21 cellular contexts compared by ENCODE assay signal in the genomic region with DNA sequence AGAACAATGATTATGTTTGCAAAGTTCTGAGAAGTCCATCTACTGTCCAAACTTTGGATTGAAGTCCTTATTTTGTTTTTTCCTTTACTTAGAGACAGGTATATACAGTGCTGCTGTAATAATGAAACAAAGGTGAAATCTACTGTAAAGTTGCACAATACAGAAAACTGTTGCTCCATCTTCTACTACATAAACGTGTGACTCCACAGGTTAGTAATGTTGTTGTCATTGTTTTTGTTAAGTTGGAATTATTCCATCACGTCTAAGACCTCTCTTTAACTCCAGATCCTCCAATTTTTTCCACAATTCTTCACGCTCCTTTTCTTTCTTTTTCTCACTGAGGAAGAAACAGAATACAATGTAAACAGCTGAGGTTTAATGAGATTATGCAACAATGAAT. TPM values are rescaled to one million over a fixed set of nuclear protein-coding genes. Genes with fewer than 3 reads are reported as not detected.
DNase-seq lines count a peak whose midpoint lies in the region; ATAC-seq, FAIRE-seq and TF ChIP-seq lines count a peak whose summit lies in the region.
"Had no signal": no experiment of that assay in that cellular context is flagged by ENCODE, and none has a peak within 500 bp of the region (broad histone marks: within the 10 kb centered on the region; RNA-seq: fewer than 3 reads in every experiment).

No MANE protein-coding gene starts in this region.

- peaks cover 7% of the 10 kb centered on the region; the same call in 2 of the 3 replicates for H3K36me3 ChIP-seq in K562 (ENCODE audit: control insufficient read depth, insufficient read depth, low read length)
- no peaks in the 10 kb centered on the region for H3K36me3 ChIP-seq in kidney epithelial cell (ENCODE audit: control insufficient read depth, insufficient read depth, low read length)
- H3K36me3 ChIP-seq in heart left ventricle, result peaks cover 0 to 68% (median 42%) of the 10 kb centered on the region in 9 donors
- H3K36me3 ChIP-seq in esophagus muscularis mucosa, result peaks cover 0 to 53% (median 20%) of the 10 kb centered on the region in 4 donors
- H3K36me3 ChIP-seq: colonic mucosa had no signal

- H3K4me1 ChIP-seq in K562 (replicated peaks in 1 of 2; ENCODE audit: control insufficient read depth in 2 of 2, insufficient read depth in 2 of 2, low read length in 2 of 2) (no peaks in the 10 kb centered on the region), heart left ventricle (no peaks in the 10 kb centered on the region), esophagus muscularis mucosa (no peaks in the 10 kb centered on the region)
- H3K4me1 ChIP-seq: colonic mucosa, gastroesophageal sphincter, left ventricle myocardium inferior, SJSA1, testis had no signal

- H3K9me3 ChIP-seq in K562 (replicated peaks; ENCODE audit: control insufficient read depth, insufficient read depth, low read depth, low read length) (no peaks in the 10 kb centered on the region), heart left ventricle (peaks cover 0 to 3% (median 0%) of the 10 kb centered on the region in 12 donors), esophagus muscularis mucosa (no peaks in the 10 kb centered on the region)
- H3K9me3 ChIP-seq: colonic mucosa, gastroesophageal sphincter, left ventricle myocardium inferior, SJSA1, testis had no signal

- H3K4me3 ChIP-seq in K562 (no peak overlapping the region), kidney epithelial cell (ENCODE audit: low read depth, low read length) (no peak overlapping the region), heart left ventricle (no peak overlapping the region), esophagus muscularis mucosa (no peak overlapping the region)
- H3K4me3 ChIP-seq: colonic mucosa, gastroesophageal sphincter, left ventricle myocardium inferior, SJSA1, testis had no signal

- no peaks in the 10 kb centered on the region for H3K79me2 ChIP-seq in K562 (ENCODE audit: control insufficient read depth, insufficient read depth, low read length)

- H2AFZ ChIP-seq in K562 (ENCODE audit: low read depth, low read length), result no peak overlapping the region

- POLR2A ChIA-PET in K562 (lab: Yijun Ruan, JAX), result no interaction called here

- H3K27me3 ChIP-seq in K562 (ENCODE audit: control insufficient read depth in 2 of 2, insufficient read depth in 2 of 2, low read length in 2 of 2) (no peaks in the 10 kb centered on the region), kidney epithelial cell (ENCODE audit: control insufficient read depth, insufficient read depth, low read length) (no peaks in the 10 kb centered on the region), heart left ventricle (no peaks in the 10 kb centered on the region), esophagus muscularis mucosa (no peaks in the 10 kb centered on the region)
- H3K27me3 ChIP-seq: colonic mucosa, gastroesophageal sphincter, SJSA1, testis had no signal

- CTCF ChIA-PET in K562 (lab: Yijun Ruan, JAX; ENCODE audit: low intra/inter-chr PET ratio), result no interaction called here

- intact Hi-C loops in K562 (cut with micrococcal nuclease) (no loop called here), heart left ventricle (cut with DNase I) (loop anchor here in 2 of 10 donors (10.0 kb wide), 1 partner anchor 201 kb away; no protein-coding TSS in a partner anchor), esophagus muscularis mucosa (cut with DNase I) (no loop called here)

- no TSS peak for BruUV-seq in K562 (replicated peaks; lab: Mats Ljungman, UMichigan)

- in situ Hi-C loops in K562 (cut with MboI), result loop anchor here (25.0 kb wide), 1 partner anchor 937 kb away; no protein-coding TSS in a partner anchor

- peak; percentile 66 for DNase-seq in ELR (ENCODE audit: low read depth)
- peak; percentile 35 for DNase-seq in M059J (ENCODE audit: low read depth)
- DNase-seq in K562 (ENCODE audit: extremely low read depth in 1 of 4, low spot score in 3 of 4), result no peak
- peak; percentile 5 for DNase-seq in kidney epithelial cell (ENCODE audit: low read depth)
- no peak for DNase-seq in heart left ventricle
- DNase-seq in esophagus muscularis mucosa (ENCODE audit: extremely low spot score), result no peak
- no peak for DNase-seq in NAMALWA (ENCODE audit: low spot score)
- DNase-seq: ACHN; activated CD4-positive, CD25-positive, alpha-beta regulatory T cell; activated CD8-positive, alpha-beta T cell treated with anti-CD3 and anti-CD28 coated beads for 36 hours; activated naive CD4-positive, alpha-beta T cell treated with anti-CD3 and anti-CD28 coated beads, Interleukin-2, amount 10 ng/mL, durations not matched to agents 7 days and 5 days; activated T-cell treated with anti-CD3 and anti-CD28 coated beads, Interleukin-2, amount 50 U/mL, for 1 hour; colonic mucosa; left ventricle myocardium inferior; NCI-H1417; NCI-H69; testis had no signal

- no peak for TF ChIP-seq POLR2A in K562 (conservative IDR thresholded peaks at IDR 0.05)
- no peak for TF ChIP-seq POLR2A in heart left ventricle (IDR thresholded peaks at IDR 0.05)
- TF ChIP-seq POLR2A in esophagus muscularis mucosa (IDR thresholded peaks at IDR 0.05; ENCODE audit: low read depth), result no peak

- TF ChIP-seq EP300 in K562 (IDR thresholded peaks at IDR 0.05; ENCODE audit: low read length) (no peak), esophagus muscularis mucosa (IDR thresholded peaks at IDR 0.05) (no peak)

- no peak overlapping the region for H3K4me2 ChIP-seq in K562 (ENCODE audit: insufficient read depth, low read length)

- no peaks in the 10 kb centered on the region for H3K9me1 ChIP-seq in K562 (ENCODE audit: control insufficient read depth, insufficient read depth, low read length)

- FAIRE-seq in K562 (lab: Jason Lieb, UNC), result no peak

- TF ChIP-seq RAD21 in K562 (CRISPR knock-in tag; conservative IDR thresholded peaks at IDR 0.05 in 1 of 2, IDR thresholded peaks at IDR 0.05 in 1 of 2), result no peak

- H3K27ac ChIP-seq in K562 (ENCODE audit: extremely low read depth, low read depth, low read length) (no peak overlapping the region), heart left ventricle (no peak overlapping the region), esophagus muscularis mucosa (replicated peaks in 1 of 4) (no peak overlapping the region)
- H3K27ac ChIP-seq: colonic mucosa, gastroesophageal sphincter, left ventricle myocardium inferior, SJSA1, testis had no signal

- ATAC-seq in K562 (no peak), heart left ventricle (no peak), GM21515 (IDR thresholded peaks at IDR 0.05; ENCODE audit: unreplicated experiment) (no peak)
- ATAC-seq: activated CD8-positive, alpha-beta T cell treated with anti-CD3 and anti-CD28 coated beads for 36 hours; gastroesophageal sphincter had no signal

- 61% methylated on average over 3 of the region's 3 CpGs for WGBS in K562 (ENCODE audit: insufficient coverage, low coverage, missing lambda C conversion rate)
- 67 to 79% (median 73%) methylated on average over 3 of the region's 3 CpGs for WGBS in heart left ventricle, 4 donors
- WGBS in esophagus muscularis mucosa, result 57% methylated on average over 3 of the region's 3 CpGs

- TF ChIP-seq CTCF in K562 (IDR thresholded peaks at IDR 0.05 in 2 of 3, conservative IDR thresholded peaks at IDR 0.05 in 1 of 3; ENCODE audit: insufficient read depth in 2 of 3, low read depth in 1 of 3, low read length in 3 of 3) (no peak), kidney epithelial cell (IDR thresholded peaks at IDR 0.05; ENCODE audit: insufficient read depth, low read length, poor library complexity, severe bottlenecking) (no peak), heart left ventricle (IDR thresholded peaks at IDR 0.05) (no peak), esophagus muscularis mucosa (IDR thresholded peaks at IDR 0.05) (no peak)

- H4K20me1 ChIP-seq in K562 (replicated peaks; ENCODE audit: control insufficient read depth, insufficient read depth, low read length), result no peaks in the 10 kb centered on the region

- no peak overlapping the region for H3K9ac ChIP-seq in K562 (ENCODE audit: insufficient read depth in 1 of 2, low read depth in 2 of 2, low read length in 2 of 2)

TF ChIP-seq in K562, 482 proteins besides CTCF, POLR2A, EP300 and RAD21:
- TF ChIP-seq, protein P1, sequence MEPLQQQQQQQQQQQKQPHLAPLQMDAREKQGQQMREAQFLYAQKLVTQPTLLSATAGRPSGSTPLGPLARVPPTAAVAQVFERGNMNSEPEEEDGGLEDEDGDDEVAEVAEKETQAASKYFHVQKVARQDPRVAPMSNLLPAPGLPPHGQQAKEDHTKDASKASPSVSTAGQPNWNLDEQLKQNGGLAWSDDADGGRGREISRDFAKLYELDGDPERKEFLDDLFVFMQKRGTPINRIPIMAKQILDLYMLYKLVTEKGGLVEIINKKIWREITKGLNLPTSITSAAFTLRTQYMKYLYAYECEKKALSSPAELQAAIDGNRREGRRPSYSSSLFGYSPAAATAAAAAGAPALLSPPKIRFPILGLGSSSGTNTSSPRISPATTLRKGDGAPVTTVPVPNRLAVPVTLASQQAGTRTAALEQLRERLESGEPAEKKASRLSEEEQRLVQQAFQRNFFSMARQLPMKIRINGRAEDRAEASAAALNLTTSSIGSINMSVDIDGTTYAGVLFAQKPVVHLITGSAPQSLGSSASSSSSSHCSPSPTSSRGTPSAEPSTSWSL (CRISPR knock-in tag; IDR thresholded peaks at IDR 0.05; ENCODE audit: borderline replicate concordance), result no peak
- no peak for TF ChIP-seq CEBPG (CRISPR knock-in tag; IDR thresholded peaks at IDR 0.05)
- 0 out of 4 replicates have a peak, but pooled peaks have one; percentile 20 to 21 for TF ChIP-seq CEBPG (tag; conservative IDR thresholded peaks at IDR 0.05 in 1 of 2, IDR thresholded peaks at IDR 0.05 in 1 of 2)
- peak; percentile 54 for TF ChIP-seq CEBPB (tag; IDR thresholded peaks at IDR 0.05)

RNA-seq across cellular contexts. Expression of a gene that starts 57.0 kb away (rescaled TPM):
- not detected in 2 replicates for total RNA-seq in M059J (2014; rRNA removed; shearing (Covaris generic))
- total RNA-seq in K562 (2011; cell fraction: chromatin; rRNA removed; ENCODE audit: low replicate concordance), result not detected in 2 replicates
- not detected in 2 replicates for total RNA-seq in K562 (2011; cell fraction: nucleolus; rRNA removed)
- total RNA-seq in K562 (2011; cell fraction: nucleoplasm; rRNA removed), result not detected in 2 replicates
- total RNA-seq in K562 (2014; rRNA removed), result not detected in 2 replicates
- not detected in 2 replicates for total RNA-seq in K562 (2014; rRNA removed; fragmentation: Illumina TruSeq; extraction: Trizol)
- total RNA-seq in K562 (2015; rRNA removed; fragmentation: Illumina TruSeq; extraction: Trizol), result not detected in 2 replicates
- total RNA-seq in K562 (2021), result not detected in 2 replicates
- polyA plus RNA-seq in K562 (2011; rRNA removed), result not detected in 2 replicates
- not detected in 2 replicates for polyA plus RNA-seq in K562 (2011; cell fraction: cytosol; rRNA removed)
- not detected in 2 replicates for polyA plus RNA-seq in K562 (2011; cell fraction: nucleus; rRNA removed)
- not detected in 2 replicates for polyA plus RNA-seq in K562 (2012)
- not detected in 2 replicates for polyA plus RNA-seq in K562 (2014; fragmentation: Illumina TruSeq; extraction: Trizol)
- not detected for polyA plus RNA-seq in K562 (2014; fragmentation: Nextera tagmentation; extraction: Ambion mirVana)
- polyA plus RNA-seq in K562 (2014; rRNA removed), result not detected in 2 replicates
- polyA minus RNA-seq in K562 (2011; rRNA and poly(A)+ RNA removed), result not detected in 2 replicates
- not detected in 2 replicates for polyA minus RNA-seq in K562 (2011; cell fraction: cytosol; rRNA and poly(A)+ RNA removed)
- not detected in 2 replicates for polyA minus RNA-seq in K562 (2011; cell fraction: nucleus; rRNA and poly(A)+ RNA removed)
- not detected in 2 replicates for total RNA-seq in kidney epithelial cell
- total RNA-seq in heart left ventricle, result not detected
- not detected for polyA plus RNA-seq in heart left ventricle
- total RNA-seq in esophagus muscularis mucosa, result not detected
- total RNA-seq: activated CD8-positive, alpha-beta T cell treated with anti-CD3 and anti-CD28 coated beads for 36 hours; colonic mucosa; gastroesophageal sphincter; left ventricle myocardium inferior; mucosa of gallbladder; SJSA1; testis had no signal

Comparison
In these comparisons a context has a peak if more than half of its experiments do, and no peak if none do; other contexts are left out.
1. DNase-seq: peak in ELR (single experiment), M059J (single experiment) and kidney epithelial cell (single experiment); none in K562 (0 of 4), heart left ventricle (0 of 5), esophagus muscularis mucosa (single experiment) and NAMALWA (single experiment).